In the genomic region with DNA sequence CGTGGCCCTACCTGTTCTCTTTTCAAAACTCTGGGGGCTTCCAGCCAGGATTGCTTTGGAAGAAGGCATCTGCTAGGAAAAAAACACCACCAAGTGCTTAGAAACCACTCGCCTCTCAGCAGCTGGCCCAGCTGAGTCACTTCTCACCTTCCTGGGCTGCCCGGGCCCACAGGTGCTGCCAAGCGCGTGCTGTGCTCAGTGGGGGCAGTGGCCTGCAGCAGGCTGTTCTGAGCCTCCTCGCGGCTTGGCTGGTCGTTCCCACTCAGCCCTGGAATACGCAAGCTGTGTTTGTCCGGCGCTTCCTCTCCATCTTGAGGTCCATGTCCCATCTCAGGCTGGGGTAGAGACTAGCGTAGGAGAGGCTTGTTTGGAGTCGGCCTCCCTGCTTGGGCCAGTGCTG, we compare ENCODE assay signal across 14 cellular contexts.
"Had no signal": no experiment of that assay in that cellular context is flagged by ENCODE, and none has a peak within 500 bp of the region (broad histone marks: within the 10 kb centered on the region; RNA-seq: fewer than 3 reads in every experiment).

No MANE protein-coding gene starts in this region.

- H3K36me3 ChIP-seq: cardiac muscle cell, pancreas, uterus had no signal

- ATAC-seq: activated CD8-positive, alpha-beta memory T cell treated with anti-CD3 and anti-CD28 coated beads, Interleukin-2, amount 10 ng/mL, durations not matched to agents 7 days and 5 days; effector memory CD8-positive, alpha-beta T cell; stimulated activated naive CD8-positive, alpha-beta T cell treated with anti-CD3 and anti-CD28 coated beads, Interleukin-15, amount 100 ng/mL, for 72 hours had no signal

- DNase-seq: activated CD4-positive, alpha-beta T cell treated with anti-CD3 and anti-CD28 coated beads, Interleukin-2, amount 50 U/mL, for 48 hours; activated CD4-positive, CD25-positive, alpha-beta regulatory T cell treated with anti-CD3 and anti-CD28 coated beads, Interleukin-2, amount 50 U/mL, for 72 hours; activated CD8-positive, alpha-beta memory T cell treated with anti-CD3 and anti-CD28 coated beads, Interleukin-2, amount 10 ng/mL, durations not matched to agents 7 days and 5 days; activated effector memory CD4-positive, alpha-beta T cell treated with anti-CD3 and anti-CD28 coated beads, Interleukin-2, amount 50 U/mL, for 16 hours; activated naive CD8-positive, alpha-beta T cell treated with anti-CD3 and anti-CD28 coated beads, Interleukin-2, amount 10 ng/mL, durations not matched to agents 7 days and 5 days; activated T-cell treated with anti-CD3 and anti-CD28 coated beads, Interleukin-2, amount 50 U/mL, for 24 hours; effector memory CD8-positive, alpha-beta T cell; stimulated activated CD4-positive, alpha-beta T cell treated with anti-CD3 and anti-CD28 coated beads, Interleukin-15, amount 100 ng/mL, for 24 hours; stimulated activated CD4-positive, alpha-beta T cell treated with anti-CD3 and anti-CD28 coated beads, Interleukin-4, amount 100 ng/mL, for 24 hours; stimulated activated naive CD8-positive, alpha-beta T cell treated with anti-CD3 and anti-CD28 coated beads, Interleukin-15, amount 100 ng/mL, for 72 hours had no signal

- H3K4me1 ChIP-seq: pancreas had no signal

- H3K27me3 ChIP-seq: cardiac muscle cell, uterus had no signal

- H3K4me3 ChIP-seq: cardiac muscle cell, coronary artery, pancreas, uterus had no signal

- H3K27ac ChIP-seq: cardiac muscle cell, coronary artery, pancreas, uterus had no signal

- H3K9me3 ChIP-seq: pancreas, uterus had no signal
